In the genomic region with DNA sequence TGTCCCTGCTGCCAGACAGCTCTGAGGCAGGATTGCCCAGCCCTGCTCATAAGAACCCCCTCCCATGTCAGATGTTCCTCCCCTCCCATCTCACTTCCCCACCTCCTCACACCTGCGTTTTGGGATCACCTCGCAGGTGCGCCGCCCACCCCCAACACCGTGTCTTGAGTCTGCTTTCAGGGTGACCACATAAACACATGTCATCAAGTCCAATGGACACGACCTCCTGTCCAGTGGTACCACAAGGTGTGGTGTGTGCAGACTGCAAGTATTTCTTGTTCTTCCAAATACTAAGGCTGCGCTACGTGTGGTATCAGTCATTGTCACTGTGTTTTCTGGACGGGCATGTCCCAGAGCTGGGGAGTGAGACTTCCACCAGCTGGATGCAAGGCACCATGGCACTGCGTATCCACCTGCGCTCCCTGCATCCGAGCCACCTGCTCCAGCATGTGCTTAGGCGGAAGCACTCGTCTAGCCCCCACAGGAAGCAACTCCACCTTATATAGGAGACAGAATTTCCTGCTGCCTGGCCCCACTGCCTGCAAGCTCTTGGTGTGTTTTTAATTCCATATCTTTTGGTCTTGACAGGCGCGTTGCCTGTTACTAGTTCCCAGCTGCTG, we compare ENCODE assay signal across 20 cellular contexts.
DNase-seq lines count a peak whose midpoint lies in the region; ATAC-seq and TF ChIP-seq lines count a peak whose summit lies in the region.
"Had no signal": no experiment of that assay in that cellular context is flagged by ENCODE, and none has a peak within 500 bp of the region (broad histone marks: within the 10 kb centered on the region; RNA-seq: fewer than 3 reads in every experiment).

No MANE protein-coding gene starts in this region.

- H3K9me3 ChIP-seq in Caco-2: peaks cover 30% of the 10 kb centered on the region
- peaks cover 9% of the 10 kb centered on the region for H3K9me3 ChIP-seq in SJSA1 (replicated peaks)
- peaks cover 11% of the 10 kb centered on the region for H3K9me3 ChIP-seq in mesenchymal stem cell (ENCODE audit: control insufficient read depth, low read length)
- H3K9me3 ChIP-seq in vagina: no peaks in the 10 kb centered on the region

- H3K27ac Mint-ChIP-seq in Caco-2 (ENCODE audit: unreplicated experiment): peak overlapping the region; percentile 92
- H3K27ac Mint-ChIP-seq in Calu3 (ENCODE audit: unreplicated experiment): no peak overlapping the region
- H3K27ac Mint-ChIP-seq in CD14-positive monocyte: peak overlapping the region in 2 of 7 donors; percentile 28 to 66
- H3K27ac Mint-ChIP-seq: CD8-positive, alpha-beta T cell; T-cell had no signal

- H3K79me1 ChIP-seq in mesenchymal stem cell (replicated peaks; ENCODE audit: low read length, poor library complexity, severe bottlenecking): no peaks in the 10 kb centered on the region

- H3K9me3 Mint-ChIP-seq in Caco-2 (ENCODE audit: unreplicated experiment) (peaks cover 17% of the 10 kb centered on the region), Calu3 (ENCODE audit: low read depth, unreplicated experiment) (no peaks in the 10 kb centered on the region), CD14-positive monocyte (peaks cover 13 to 20% (median 18%) of the 10 kb centered on the region in 7 donors)

- TF ChIP-seq POLR2A in vagina (IDR thresholded peaks at IDR 0.05): no peak

- no peak overlapping the region for H3K23ac ChIP-seq in mesenchymal stem cell (ENCODE audit: low read length in 2 of 2)

- H2AK5ac ChIP-seq in mesenchymal stem cell (ENCODE audit: low read length, severe bottlenecking): no peak overlapping the region

- H3K4me3 ChIP-seq in Caco-2 (ENCODE audit: low read depth, low read length): no peak overlapping the region
- no peak overlapping the region for H3K4me3 ChIP-seq in SJSA1
- no peak overlapping the region for H3K4me3 ChIP-seq in mesenchymal stem cell (ENCODE audit: insufficient read depth in 1 of 2, low read depth in 1 of 2, low read length in 2 of 2)
- H3K4me3 ChIP-seq in vagina: no peak overlapping the region
- H3K4me3 ChIP-seq: A549 had no signal

- POLR2A ChIA-PET in Caco-2 (lab: Charles Lee): no interaction called here

- CTCF ChIA-PET in Caco-2 (lab: Charles Lee): no interaction called here
- CTCF ChIA-PET in Calu3 (lab: Charles Lee): no interaction called here

- peak overlapping the region in 1 of 2 experiments; percentile 13 for H3K18ac ChIP-seq in mesenchymal stem cell (ENCODE audit: low read depth in 1 of 2, low read length in 2 of 2)

- TF ChIP-seq CTCF in Caco-2 (IDR thresholded peaks at IDR 0.05; ENCODE audit: insufficient read depth in 1 of 2, low read depth in 1 of 2, low read length in 1 of 2, severe bottlenecking in 1 of 2, unreplicated experiment in 1 of 2) (no peak), vagina (IDR thresholded peaks at IDR 0.05) (no peak), Calu3 (IDR thresholded peaks at IDR 0.05; ENCODE audit: unreplicated experiment) (no peak), CD14-positive monocyte (IDR thresholded peaks at IDR 0.05) (no peak)

- peaks cover 17% of the 10 kb centered on the region for H3K36me3 Mint-ChIP-seq in Caco-2 (ENCODE audit: insufficient read depth, unreplicated experiment)
- H3K36me3 Mint-ChIP-seq in Calu3 (ENCODE audit: insufficient read depth, unreplicated experiment): no peaks in the 10 kb centered on the region
- peaks cover 6 to 8% of the 10 kb centered on the region in 2 donors for H3K36me3 Mint-ChIP-seq in CD14-positive monocyte
- H3K36me3 Mint-ChIP-seq: CD8-positive, alpha-beta T cell; T-cell had no signal

- H3K4me1 ChIP-seq in Caco-2 (peaks cover 60% of the 10 kb centered on the region), SJSA1 (replicated peaks) (peaks cover 64% of the 10 kb centered on the region), mesenchymal stem cell (ENCODE audit: control insufficient read depth, insufficient read depth, low read depth, low read length) (peaks cover 5% of the 10 kb centered on the region), vagina (no peaks in the 10 kb centered on the region)

- H2BK12ac ChIP-seq in mesenchymal stem cell (ENCODE audit: low read length in 2 of 2): peak overlapping the region in 1 of 2 experiments; percentile 32

- peak overlapping the region; percentile 84 for H4K91ac ChIP-seq in mesenchymal stem cell (ENCODE audit: low read length)

- H3K4me3 Mint-ChIP-seq in Caco-2 (ENCODE audit: unreplicated experiment) (no peak overlapping the region), Calu3 (ENCODE audit: low read depth, unreplicated experiment) (no peak overlapping the region), CD14-positive monocyte (no peak overlapping the region)
- H3K4me3 Mint-ChIP-seq: CD8-positive, alpha-beta T cell; T-cell had no signal

- H2BK15ac ChIP-seq in mesenchymal stem cell (ENCODE audit: low read depth, poor library complexity, severe bottlenecking): no peak overlapping the region

- DNase-seq in Caco-2 (no peak), SJSA1 (ENCODE audit: low read depth in 1 of 2, low spot score in 2 of 2) (no peak), mesenchymal stem cell (no peak), vagina (ENCODE audit: extremely low spot score in 2 of 2) (peak; percentile 64 to 83), Calu3 (no peak), CD14-positive monocyte (ENCODE audit: low spot score) (no peak)
- DNase-seq: CD8-positive, alpha-beta T cell; H7; KBM-7; NCI-H1092; NCI-H1436; NCI-H187 treated with DMSO at 0.1 percent for 48 hours; NCI-H2227 treated with DMSO at 0.1 percent for 48 hours; NCI-H510A treated with DMSO at 0.1 percent for 48 hours; NCI-H748 treated with DMSO at 0.1 percent for 48 hours; NK-92 treated with Interleukin-12 subunit alpha and Interleukin-12 subunit beta, amount 100 ng/mL, for 24 hours; T-cell had no signal

- no peak overlapping the region for H3K14ac ChIP-seq in mesenchymal stem cell (ENCODE audit: low read length in 2 of 2)

- H3K4me1 Mint-ChIP-seq in Caco-2 (ENCODE audit: low read depth, unreplicated experiment) (peaks cover 52% of the 10 kb centered on the region), Calu3 (ENCODE audit: low read depth, unreplicated experiment) (no peaks in the 10 kb centered on the region), CD14-positive monocyte (peaks cover 48% of the 10 kb centered on the region)
- H3K4me1 Mint-ChIP-seq: T-cell had no signal

- H4K8ac ChIP-seq in mesenchymal stem cell (ENCODE audit: low read length): peak overlapping the region; percentile 45

- H3K36me3 ChIP-seq in Caco-2 (ENCODE audit: control insufficient read depth, insufficient read depth, low read length) (no peaks in the 10 kb centered on the region), SJSA1 (no peaks in the 10 kb centered on the region), mesenchymal stem cell (ENCODE audit: control insufficient read depth in 1 of 2, insufficient read depth in 2 of 2, low read depth in 1 of 2, low read length in 2 of 2) (no peaks in the 10 kb centered on the region), vagina (no peaks in the 10 kb centered on the region)

- 91% methylated on average over 16 of the region's 16 CpGs for WGBS in mesenchymal stem cell

- H2BK120ac ChIP-seq in mesenchymal stem cell (ENCODE audit: low read depth, low read length): no peak overlapping the region

- no peak overlapping the region for H2BK5ac ChIP-seq in mesenchymal stem cell (ENCODE audit: low read depth, low read length, poor library complexity, severe bottlenecking)

- H3K4ac ChIP-seq in mesenchymal stem cell (ENCODE audit: low read depth in 1 of 2, low read length in 2 of 2): no peak overlapping the region

- no peak overlapping the region for H2AFZ ChIP-seq in mesenchymal stem cell (ENCODE audit: low read depth, low read length)

- intact Hi-C loops in Caco-2 (cut with micrococcal nuclease; ENCODE audit: unreplicated experiment) (no loop called here), vagina (cut with DNase I) (no loop called here), Calu3 (cut with micrococcal nuclease; ENCODE audit: unreplicated experiment) (no loop called here), CD14-positive monocyte (cut with micrococcal nuclease) (loop anchor here (10.0 kb wide), 2 partner anchors 146 to 536 kb away; a partner anchor contains a TSS)

- no peak overlapping the region for H3K9ac ChIP-seq in mesenchymal stem cell (ENCODE audit: low read length)

- no peak for ATAC-seq in GM21515 (IDR thresholded peaks at IDR 0.05; ENCODE audit: unreplicated experiment)
- ATAC-seq: A549; CD8-positive, alpha-beta T cell; Panc1; T-cell had no signal

- H3K27me3 ChIP-seq in Caco-2 (replicated peaks; ENCODE audit: control insufficient read depth, insufficient read depth, low read length) (no peaks in the 10 kb centered on the region), SJSA1 (replicated peaks) (no peaks in the 10 kb centered on the region), mesenchymal stem cell (ENCODE audit: control insufficient read depth in 1 of 2, insufficient read depth in 1 of 2, low read length in 2 of 2) (no peaks in the 10 kb centered on the region), vagina (no peaks in the 10 kb centered on the region)

- BruUV-seq in Caco-2 (replicated peaks; lab: Mats Ljungman, UMichigan) (no TSS peak), Calu3 (replicated peaks; lab: Mats Ljungman, UMichigan) (no TSS peak)

- H3K27me3 Mint-ChIP-seq in Caco-2 (ENCODE audit: insufficient read depth, unreplicated experiment) (no peaks in the 10 kb centered on the region), Calu3 (ENCODE audit: unreplicated experiment) (no peaks in the 10 kb centered on the region), CD14-positive monocyte (ENCODE audit: low read depth in 3 of 3) (peaks cover 2 to 4% (median 2%) of the 10 kb centered on the region in 3 donors)

- H3K27ac ChIP-seq in SJSA1: peak overlapping the region; percentile 95
- no peak overlapping the region for H3K27ac ChIP-seq in mesenchymal stem cell (ENCODE audit: low read length, poor library complexity, severe bottlenecking)
- H3K27ac ChIP-seq in vagina: no peak overlapping the region
- H3K27ac ChIP-seq: A549 had no signal

- no peak overlapping the region for H3K4me2 ChIP-seq in mesenchymal stem cell (ENCODE audit: low read length, poor library complexity, severe bottlenecking)
- H3K4me2 ChIP-seq: A549 had no signal

Comparison
In these comparisons a context has a peak if more than half of its experiments do, and no peak if none do; other contexts are left out.
1. DNase-seq: peak in vagina (2 of 2); none in Caco-2 (0 of 2), SJSA1 (0 of 2), mesenchymal stem cell (single experiment), Calu3 (single experiment) and CD14-positive monocyte (single experiment).
2. intact Hi-C loops: an anchor here in CD14-positive monocyte (10.0 kb wide); none called in Caco-2, vagina and Calu3.